Comparison of ENCODE assay signal across 13 cellular contexts in the genomic region with DNA sequence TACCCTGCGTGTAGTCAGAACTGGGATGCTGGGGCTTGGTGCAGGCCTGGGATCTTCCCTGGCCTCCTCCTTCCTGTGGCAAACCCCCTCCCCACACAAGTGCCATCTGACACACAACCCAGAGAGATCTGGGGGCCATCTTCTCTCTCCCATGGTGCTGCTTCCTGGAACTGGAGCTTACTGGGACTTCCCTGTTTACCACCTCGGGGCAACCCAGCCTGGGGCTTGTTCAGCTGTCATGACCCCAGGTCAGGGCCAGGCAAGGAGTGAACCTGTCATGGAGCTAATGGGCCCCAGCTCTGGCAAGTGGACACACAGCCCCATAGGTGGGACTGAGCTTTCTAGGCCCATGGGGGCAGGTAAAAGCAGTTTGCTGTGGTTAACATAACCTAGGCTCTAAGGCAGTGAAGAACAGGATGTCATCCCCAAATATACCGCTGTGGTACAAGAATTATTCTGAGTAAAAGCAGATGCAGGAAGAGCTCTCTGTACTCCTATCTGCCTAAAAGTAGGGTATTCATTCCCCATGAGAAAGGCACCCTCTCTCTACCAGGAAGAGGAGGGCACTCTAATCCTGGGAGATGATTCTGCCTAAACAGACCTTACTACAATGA. TPM values are rescaled to one million over a fixed set of nuclear protein-coding genes. Genes with fewer than 3 reads are reported as not detected.
A peak's percentile ranks its signal among the peaks of the same experiment; 100 is the strongest.
DNase-seq lines count a peak whose midpoint lies in the region; ATAC-seq, FAIRE-seq and TF ChIP-seq lines count a peak whose summit lies in the region.
"Had no signal": no experiment of that assay in that cellular context is flagged by ENCODE, and none has a peak within 500 bp of the region (broad histone marks: within the 10 kb centered on the region; RNA-seq: fewer than 3 reads in every experiment).

No MANE protein-coding gene starts in this region.

- no peak overlapping the region for H3K4me2 ChIP-seq in H9 (ENCODE audit: insufficient read depth, insufficient read length, low read length)

- TF ChIP-seq EP300 in transverse colon (IDR thresholded peaks at IDR 0.05; ENCODE audit: low read depth), result no peak

- ATAC-seq in GM19023 (IDR thresholded peaks at IDR 0.05; ENCODE audit: unreplicated experiment) (no peak), HG02763 (IDR thresholded peaks at IDR 0.05; ENCODE audit: unreplicated experiment) (no peak)
- ATAC-seq: gastrocnemius medialis had no signal

- no peaks in the 10 kb centered on the region for H3K9me3 ChIP-seq in H9 (ENCODE audit: control insufficient read depth, low read depth, low read length)
- no peaks in the 10 kb centered on the region for H3K9me3 ChIP-seq in kidney (ENCODE audit: control insufficient read depth in 1 of 2, low read length in 2 of 2)
- no peaks in the 10 kb centered on the region for H3K9me3 ChIP-seq in transverse colon
- H3K9me3 ChIP-seq: adrenal gland, gastrocnemius medialis had no signal

- no peak overlapping the region for H2BK12ac ChIP-seq in H9 (ENCODE audit: insufficient read length, low read depth, low read length)

- peaks cover 16% of the 10 kb centered on the region for H3K79me1 ChIP-seq in H9 (ENCODE audit: insufficient read depth, low read depth, low read length, poor library complexity, severe bottlenecking)

- H2BK20ac ChIP-seq in H9 (ENCODE audit: low read depth, low read length, poor library complexity, severe bottlenecking), result no peak overlapping the region

- peak overlapping the region; percentile 99 for H3K4me3 ChIP-seq in ACC112 (ENCODE audit: low read depth, low read length)
- no peak overlapping the region for H3K4me3 ChIP-seq in kidney (ENCODE audit: low read length in 2 of 2)
- H3K4me3 ChIP-seq in transverse colon, result no peak overlapping the region

- H3T11ph ChIP-seq in H9 (ENCODE audit: low read length), result no peak overlapping the region

- peaks cover 15% of the 10 kb centered on the region for H3K23me2 ChIP-seq in H9 (ENCODE audit: insufficient read length, low read depth, low read length, poor library complexity, severe bottlenecking)

- H3K36me3 ChIP-seq in ACC112 (ENCODE audit: insufficient read depth, low read length), result peaks cover 5% of the 10 kb centered on the region; the same call in 1 of the 2 replicates
- peaks cover 3% of the 10 kb centered on the region in 2 donors for H3K36me3 ChIP-seq in kidney (ENCODE audit: control insufficient read depth in 1 of 2, insufficient read depth in 2 of 2, low read length in 2 of 2)
- peaks cover 0 to 7% (median 0%) of the 10 kb centered on the region in 4 donors for H3K36me3 ChIP-seq in transverse colon

- no peak overlapping the region for H4K91ac ChIP-seq in H9 (ENCODE audit: insufficient read length, low read depth, low read length)

- FAIRE-seq in kidney (lab: Jason Lieb, UNC), result no peak

- H3K18ac ChIP-seq in H9 (ENCODE audit: insufficient read length, low read depth, low read length), result no peak overlapping the region

- H3K27ac Mint-ChIP-seq in H9, result no peak overlapping the region; a peak in 1 of 7 replicates
- H3K27ac Mint-ChIP-seq in activated CD4-positive, alpha-beta memory T cell treated with anti-CD3 and anti-CD28 coated beads, Interleukin-2, amount 10 ng/mL, durations not matched to agents 7 days and 5 days, result peak overlapping the region; percentile 90

- no peak overlapping the region for H3K14ac ChIP-seq in H9 (ENCODE audit: insufficient read depth, low read length)

- DNase-seq in H9 (peak; percentile 20), kidney (peak; percentile 50), transverse colon (no peak), NAMALWA (ENCODE audit: low spot score) (no peak)
- no peak for DNase-seq in activated CD4-positive, alpha-beta memory T cell treated with anti-CD3 and anti-CD28 coated beads, Interleukin-2, amount 10 ng/mL, durations not matched to agents 7 days and 5 days
- DNase-seq: DMS79 treated with DMSO at 0.1 percent for 48 hours, NCI-H1694 treated with DMSO at 0.1 percent for 48 hours had no signal

- H2BK120ac ChIP-seq in H9 (ENCODE audit: low read depth, low read length, poor library complexity, severe bottlenecking), result no peak overlapping the region

- peaks cover 35 to 56% (median 48%) of the 10 kb centered on the region in 3 experiments for H3K36me3 Mint-ChIP-seq in H9 (ENCODE audit: insufficient read depth in 1 of 3, low read depth in 3 of 3)
- H3K36me3 Mint-ChIP-seq in activated CD4-positive, alpha-beta memory T cell treated with anti-CD3 and anti-CD28 coated beads, Interleukin-2, amount 10 ng/mL, durations not matched to agents 7 days and 5 days (ENCODE audit: low read depth), result peaks cover 61% of the 10 kb centered on the region

- H3K27ac ChIP-seq in ACC112 (ENCODE audit: low read depth, low read length), result no peak overlapping the region
- H3K27ac ChIP-seq in H9 (ENCODE audit: insufficient read length, low read depth, low read length), result no peak overlapping the region
- no peak overlapping the region for H3K27ac ChIP-seq in kidney (ENCODE audit: low read depth in 2 of 2, low read length in 2 of 2)
- H3K27ac ChIP-seq in transverse colon, result no peak overlapping the region
- H3K27ac ChIP-seq: adrenal gland, gastrocnemius medialis had no signal

- peaks cover 2% of the 10 kb centered on the region for H4K20me1 ChIP-seq in H9 (ENCODE audit: control insufficient read depth, insufficient read depth, insufficient read length)

- H3K4me1 ChIP-seq in ACC112 (ENCODE audit: control insufficient read depth, insufficient read depth, low read length, unreplicated experiment), result peaks cover 18% of the 10 kb centered on the region
- 0 out of 2 replicates have a peak, but pooled peaks cover 5% of the 10 kb centered on the region for H3K4me1 ChIP-seq in H9 (ENCODE audit: insufficient read depth, low read length)
- peaks cover 10 to 33% of the 10 kb centered on the region in 2 donors for H3K4me1 ChIP-seq in kidney (ENCODE audit: control insufficient read depth in 1 of 2, insufficient read depth in 1 of 2, low read depth in 1 of 2, low read length in 2 of 2)
- H3K4me1 ChIP-seq in transverse colon, result peaks cover 12 to 39% (median 30%) of the 10 kb centered on the region in 4 donors

- H2AK5ac ChIP-seq in H9 (ENCODE audit: insufficient read length, low read length), result no peak overlapping the region

- H3K4me3 Mint-ChIP-seq in H9, result peak overlapping the region; percentile 92 to 99; a peak in 4 of 5 replicates
- H3K4me3 Mint-ChIP-seq in activated CD4-positive, alpha-beta memory T cell treated with anti-CD3 and anti-CD28 coated beads, Interleukin-2, amount 10 ng/mL, durations not matched to agents 7 days and 5 days, result peak overlapping the region; percentile 85

- H3K79me2 ChIP-seq in ACC112 (ENCODE audit: control insufficient read depth, insufficient read depth, low read length, unreplicated experiment), result peaks cover 77% of the 10 kb centered on the region
- peaks cover 23% of the 10 kb centered on the region for H3K79me2 ChIP-seq in H9 (ENCODE audit: insufficient read depth, low read length)

- TF ChIP-seq CTCF in H9 (conservative IDR thresholded peaks at IDR 0.05), result no peak
- TF ChIP-seq CTCF in kidney (IDR thresholded peaks at IDR 0.05; ENCODE audit: borderline replicate concordance, extremely low read depth, insufficient read depth), result no peak
- TF ChIP-seq CTCF in transverse colon (IDR thresholded peaks at IDR 0.05), result no peak

- H3K9ac ChIP-seq in H9 (ENCODE audit: extremely low read depth, insufficient read length, low read length) (no peak overlapping the region), kidney (ENCODE audit: low read length in 2 of 2) (no peak overlapping the region)

- H3K4me1 Mint-ChIP-seq in H9, result peaks cover 17 to 29% of the 10 kb centered on the region in 2 experiments
- peaks cover 70% of the 10 kb centered on the region for H3K4me1 Mint-ChIP-seq in activated CD4-positive, alpha-beta memory T cell treated with anti-CD3 and anti-CD28 coated beads, Interleukin-2, amount 10 ng/mL, durations not matched to agents 7 days and 5 days

- H3K23ac ChIP-seq in H9 (ENCODE audit: insufficient read length, low read depth, low read length), result no peak overlapping the region

- TF ChIP-seq POLR2A in transverse colon (IDR thresholded peaks at IDR 0.05), result no peak

- H2AFZ ChIP-seq in ACC112 (ENCODE audit: low read length, unreplicated experiment) (no peak overlapping the region), H9 (ENCODE audit: low read length) (no peak overlapping the region)

- H3K27me3 Mint-ChIP-seq in H9 (ENCODE audit: low read depth), result no peaks in the 10 kb centered on the region
- no peaks in the 10 kb centered on the region for H3K27me3 Mint-ChIP-seq in activated CD4-positive, alpha-beta memory T cell treated with anti-CD3 and anti-CD28 coated beads, Interleukin-2, amount 10 ng/mL, durations not matched to agents 7 days and 5 days

- in situ Hi-C loops in transverse colon (cut with MboI; ENCODE audit: low pct_ligation_motif_present in 1 of 4, low pct_unique_long_range_greater_than_20kb in 1 of 4, low sequenced_read_pairs in 3 of 4), result no loop called here

- POLR2A ChIA-PET in activated CD4-positive, alpha-beta memory T cell treated with anti-CD3 and anti-CD28 coated beads, Interleukin-2, amount 10 ng/mL, durations not matched to agents 7 days and 5 days (lab: Charles Lee), result interaction anchor here (0.7 to 5.6 kb wide), 8 partner anchors 14 to 264 kb away, joined by 3 to 90 read pairs (median 5); partner anchors contain the start of genes GUK1 and IBA57

- no peak overlapping the region for H4K5ac ChIP-seq in H9 (ENCODE audit: insufficient read length, low read depth, low read length)

- no peak overlapping the region for H3K56ac ChIP-seq in H9 (ENCODE audit: insufficient read length, low read depth, low read length)

- no peak overlapping the region for H4K8ac ChIP-seq in H9 (replicated peaks; ENCODE audit: insufficient read length, low read depth, low read length)

- CTCF ChIA-PET in activated CD4-positive, alpha-beta memory T cell treated with anti-CD3 and anti-CD28 coated beads, Interleukin-2, amount 10 ng/mL, durations not matched to agents 7 days and 5 days (lab: Charles Lee), result interaction anchor here (0.5 to 1.9 kb wide), 5 partner anchors 27 to 273 kb away, joined by 3 to 7 read pairs (median 5); no protein-coding TSS in a partner anchor

- H2BK5ac ChIP-seq in H9 (ENCODE audit: insufficient read length, low read length), result no peak overlapping the region

- H3K4ac ChIP-seq in H9 (ENCODE audit: low read depth, low read length), result no peak overlapping the region

- WGBS in H9 (ENCODE audit: extremely low coverage, insufficient read length, low lambda C conversion rate), result no CpG with 5 or more reads among the region's 3 CpGs
- 74% methylated on average over 3 of the region's 3 CpGs; no CpG with 5 or more reads in 1 of the 2 donors for WGBS in transverse colon (ENCODE audit: low coverage in 1 of 2), 2 donors

- intact Hi-C loops in kidney (cut with DNase I), result no loop called here
- intact Hi-C loops in transverse colon (cut with DNase I; ENCODE audit: low total_unique reads), result no loop called here

- no peaks in the 10 kb centered on the region for H3K27me3 ChIP-seq in ACC112 (ENCODE audit: insufficient read depth, low read length)
- no peaks in the 10 kb centered on the region for H3K27me3 ChIP-seq in H9 (ENCODE audit: insufficient read depth, low read length)
- H3K27me3 ChIP-seq in transverse colon, result no peaks in the 10 kb centered on the region
- H3K27me3 ChIP-seq: adrenal gland, gastrocnemius medialis had no signal

- no peak overlapping the region for H2BK15ac ChIP-seq in H9 (ENCODE audit: low read depth, low read length)

- H3K9me3 Mint-ChIP-seq in H9, result no peaks in the 10 kb centered on the region
- H3K9me3 Mint-ChIP-seq in activated CD4-positive, alpha-beta memory T cell treated with anti-CD3 and anti-CD28 coated beads, Interleukin-2, amount 10 ng/mL, durations not matched to agents 7 days and 5 days, result no peaks in the 10 kb centered on the region

RNA-seq across cellular contexts. Expression of gene TRIM11, which starts 2.4 kb away (rescaled TPM):
- total RNA-seq in H9 (2021), result 38.1 and 41.4 TPM in 2 replicates
- total RNA-seq in activated CD4-positive, alpha-beta memory T cell treated with anti-CD3 and anti-CD28 coated beads, Interleukin-2, amount 10 ng/mL, durations not matched to agents 7 days and 5 days, result 10 to 100 TPM; 63.7 to 69.0 TPM
- total RNA-seq in kidney, result 24.2 TPM
- 10.9 TPM for polyA plus RNA-seq in kidney (ENCODE audit: insufficient read depth, low read depth, low replicate concordance)
- 100 to 1,000 TPM in 1 of 4 donors, 10 to 100 TPM in 3; 27.2 to 125 (median 48.6) TPM for total RNA-seq in transverse colon

RNA-seq across cellular contexts. Expression of gene TRIM17, which starts 12.4 kb away (rescaled TPM):
- total RNA-seq in H9 (2021) (2.8 TPM in 2 replicates), kidney (6.5 TPM), transverse colon (not detected)
- total RNA-seq in activated CD4-positive, alpha-beta memory T cell treated with anti-CD3 and anti-CD28 coated beads, Interleukin-2, amount 10 ng/mL, durations not matched to agents 7 days and 5 days, result 1 to 10 TPM; 2.8 to 3.8 TPM
- 1.3 TPM for polyA plus RNA-seq in kidney (ENCODE audit: insufficient read depth, low read depth, low replicate concordance)
- total RNA-seq: gastrocnemius medialis, myocyte had no signal

Comparison
In these comparisons a context has a peak if more than half of its experiments do, and no peak if none do; other contexts are left out.
1. DNase-seq: peak in H9 (single experiment) and kidney (single experiment); none in activated CD4-positive, alpha-beta memory T cell treated with anti-CD3 and anti-CD28 coated beads, Interleukin-2, amount 10 ng/mL, durations not matched to agents 7 days and 5 days (single experiment), transverse colon (single experiment) and NAMALWA (single experiment).